12 cellular contexts compared by ENCODE assay signal in genomic region chr6:33683051-33683571, GRCh38.
DNase-seq lines count a peak whose midpoint lies in the region; ATAC-seq lines count a peak whose summit lies in the region.
"Had no signal": no experiment of that assay in that cellular context is flagged by ENCODE, and none has a peak within 500 bp of the region (broad histone marks: within the 10 kb centered on the region; RNA-seq: fewer than 3 reads in every experiment).

No MANE protein-coding gene starts in this region.

- peak; percentile 60 for ATAC-seq in stimulated activated naive CD8-positive, alpha-beta T cell treated with anti-CD3 and anti-CD28 coated beads, Interleukin-15, Interleukin-2, amounts not matched to agents 100 U/mL and 50 U/mL, for 24 hours
- ATAC-seq in HG03025 (IDR thresholded peaks at IDR 0.05; ENCODE audit: low FRiP score, unreplicated experiment), result no peak
- ATAC-seq: heart right ventricle, mucosa of descending colon had no signal

- DNase-seq in NCI-H2227 (lab: John Stamatoyannopoulos, UW; ENCODE audit: unreplicated experiment) (peak; percentile 9), NCI-H2227 treated with DMSO at 0.1 percent for 48 hours (lab: John Stamatoyannopoulos, UW) (no peak), left kidney (ENCODE audit: low read depth, low spot score) (peak; percentile 41), NCI-H1694 treated with DMSO at 0.1 percent for 48 hours (lab: John Stamatoyannopoulos, UW) (no peak), NCI-H1048 (lab: John Stamatoyannopoulos, UW) (no peak)
- peak; percentile 41 to 44 for DNase-seq in activated T-cell treated with anti-CD3 and anti-CD28 coated beads, Interleukin-2, amount 50 U/mL, for 48 hours
- peak; percentile 37 for DNase-seq in stimulated activated naive CD8-positive, alpha-beta T cell treated with anti-CD3 and anti-CD28 coated beads, Interleukin-15, Interleukin-2, amounts not matched to agents 100 U/mL and 50 U/mL, for 24 hours
- DNase-seq: heart right ventricle, NCI-H1105 treated with DMSO at 0.1 percent for 48 hours, OCI-M1 had no signal

Comparison
In these comparisons a context has a peak if more than half of its experiments do, and no peak if none do; other contexts are left out.
1. DNase-seq: peak in NCI-H2227 (single experiment), activated T-cell treated with anti-CD3 and anti-CD28 coated beads, Interleukin-2, amount 50 U/mL, for 48 hours (2 of 2), left kidney (single experiment) and stimulated activated naive CD8-positive, alpha-beta T cell treated with anti-CD3 and anti-CD28 coated beads, Interleukin-15, Interleukin-2, amounts not matched to agents 100 U/mL and 50 U/mL, for 24 hours (single experiment); none in NCI-H2227 treated with DMSO at 0.1 percent for 48 hours (single experiment), NCI-H1694 treated with DMSO at 0.1 percent for 48 hours (single experiment) and NCI-H1048 (single experiment).